Comparison of ENCODE assay signal across 1 cellular context in genomic region chr11:8786933-8787332, GRCh38.
TF ChIP-seq lines count a peak whose summit lies in the region.

No MANE protein-coding gene starts in this region.

TF ChIP-seq in IMR-90, 13 proteins besides CTCF, POLR2A, EP300 and RAD21:
- TF ChIP-seq CEBPB (IDR thresholded peaks at IDR 0.05; ENCODE audit: low read depth, low read length), result no peak
- TF ChIP-seq BHLHE40 (IDR thresholded peaks at IDR 0.05; ENCODE audit: low read depth, low read length), result no peak
- no peak for TF ChIP-seq NFE2L2 (IDR thresholded peaks at IDR 0.05; ENCODE audit: low read depth, low read length)
- no peak for TF ChIP-seq SMC3 (IDR thresholded peaks at IDR 0.05; ENCODE audit: low read depth, low read length)
- no peak for TF ChIP-seq RFX5 (IDR thresholded peaks at IDR 0.05; ENCODE audit: low read depth, low read length)
- no peak for TF ChIP-seq MXI1 (IDR thresholded peaks at IDR 0.05; ENCODE audit: borderline replicate concordance, low read depth, low read length)
- TF ChIP-seq RCOR1 (IDR thresholded peaks at IDR 0.05; ENCODE audit: insufficient replicate concordance, low read length), result no peak
- TF ChIP-seq MAZ (IDR thresholded peaks at IDR 0.05; ENCODE audit: borderline replicate concordance, low read depth, low read length), result no peak
- TF ChIP-seq MAFK (IDR thresholded peaks at IDR 0.05; ENCODE audit: low read depth, low read length), result no peak
- TF ChIP-seq, protein P1, sequence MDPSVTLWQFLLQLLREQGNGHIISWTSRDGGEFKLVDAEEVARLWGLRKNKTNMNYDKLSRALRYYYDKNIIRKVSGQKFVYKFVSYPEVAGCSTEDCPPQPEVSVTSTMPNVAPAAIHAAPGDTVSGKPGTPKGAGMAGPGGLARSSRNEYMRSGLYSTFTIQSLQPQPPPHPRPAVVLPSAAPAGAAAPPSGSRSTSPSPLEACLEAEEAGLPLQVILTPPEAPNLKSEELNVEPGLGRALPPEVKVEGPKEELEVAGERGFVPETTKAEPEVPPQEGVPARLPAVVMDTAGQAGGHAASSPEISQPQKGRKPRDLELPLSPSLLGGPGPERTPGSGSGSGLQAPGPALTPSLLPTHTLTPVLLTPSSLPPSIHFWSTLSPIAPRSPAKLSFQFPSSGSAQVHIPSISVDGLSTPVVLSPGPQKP (IDR thresholded peaks at IDR 0.05; ENCODE audit: borderline replicate concordance, low read depth, low read length), result no peak
